Comparison of ENCODE assay signal across 18 cellular contexts in genomic region chr12:4069046-4070010, GRCh38.
A peak's percentile ranks its signal among the peaks of the same experiment; 100 is the strongest.
DNase-seq lines count a peak whose midpoint lies in the region; ATAC-seq and TF ChIP-seq lines count a peak whose summit lies in the region.
"Had no signal": no experiment of that assay in that cellular context is flagged by ENCODE, and none has a peak within 500 bp of the region (broad histone marks: within the 10 kb centered on the region; RNA-seq: fewer than 3 reads in every experiment).

No MANE protein-coding gene starts in this region.

- no peak overlapping the region for H3K4me3 Mint-ChIP-seq in activated CD8-positive, alpha-beta T cell treated with anti-CD3 and anti-CD28 coated beads, Interleukin-2, amount 10 ng/mL, durations not matched to agents 7 days and 5 days
- no peak overlapping the region for H3K4me3 Mint-ChIP-seq in activated CD8-positive, alpha-beta T cell treated with anti-CD3 and anti-CD28 coated beads for 36 hours
- no peak overlapping the region for H3K4me3 Mint-ChIP-seq in activated T-helper 2 cell treated with anti-CD3 and anti-CD28 coated beads, Interferon-gamma antibody, Interleukin-2, Interleukin-4, amounts not matched to agents 10 μg/mL and 5 μg/mL and 100 μg/mL, durations not matched to agents 14 hours and 24 hours and 36 hours (ENCODE audit: low read depth)
- H3K4me3 Mint-ChIP-seq: activated naive CD4-positive, alpha-beta T cell treated with anti-CD3 and anti-CD28 coated beads, Interleukin-2, amount 10 ng/mL, durations not matched to agents 7 days and 5 days; brain; dendritic cell treated with granulocyte-macrophage colony-stimulating factor and Interleukin-4, amounts not matched to agents 40 ng/mL and 50 ng/mL, for 4 days; naive B cell had no signal

- ATAC-seq in activated CD8-positive, alpha-beta T cell treated with anti-CD3 and anti-CD28 coated beads, Interleukin-2, amount 10 ng/mL, durations not matched to agents 7 days and 5 days, result no peak
- no peak for ATAC-seq in activated CD8-positive, alpha-beta T cell treated with anti-CD3 and anti-CD28 coated beads for 36 hours
- peak; percentile 64 for ATAC-seq in left lung
- ATAC-seq in activated CD4-positive, CD25-positive, alpha-beta regulatory T cell treated with anti-CD3 and anti-CD28 coated beads, Interleukin-2, amount 50 U/mL, for 24 hours, result no peak

- intact Hi-C loops in activated CD8-positive, alpha-beta T cell treated with anti-CD3 and anti-CD28 coated beads for 36 hours (cut with micrococcal nuclease), result no loop called here
- intact Hi-C loops in left lung (cut with DNase I), result no loop called here
- intact Hi-C loops in activated T-helper 2 cell treated with anti-CD3 and anti-CD28 coated beads, Interferon-gamma antibody, Interleukin-2, Interleukin-4, amounts not matched to agents 10 μg/mL and 5 μg/mL and 100 μg/mL, durations not matched to agents 14 hours and 24 hours and 36 hours (cut with micrococcal nuclease), result no loop called here

- peaks cover 4% of the 10 kb centered on the region for H3K4me1 Mint-ChIP-seq in activated CD8-positive, alpha-beta T cell treated with anti-CD3 and anti-CD28 coated beads, Interleukin-2, amount 10 ng/mL, durations not matched to agents 7 days and 5 days (ENCODE audit: low read depth)
- H3K4me1 Mint-ChIP-seq in activated CD8-positive, alpha-beta T cell treated with anti-CD3 and anti-CD28 coated beads for 36 hours (ENCODE audit: low read depth), result peaks cover 6% of the 10 kb centered on the region
- H3K4me1 Mint-ChIP-seq in activated T-helper 2 cell treated with anti-CD3 and anti-CD28 coated beads, Interferon-gamma antibody, Interleukin-2, Interleukin-4, amounts not matched to agents 10 μg/mL and 5 μg/mL and 100 μg/mL, durations not matched to agents 14 hours and 24 hours and 36 hours (ENCODE audit: low read depth), result peaks cover 6% of the 10 kb centered on the region
- H3K4me1 Mint-ChIP-seq: brain, naive B cell had no signal

- no peaks in the 10 kb centered on the region for H3K4me1 ChIP-seq in left lung
- no peaks in the 10 kb centered on the region for H3K4me1 ChIP-seq in right atrium auricular region
- H3K4me1 ChIP-seq: BLaER1 had no signal

- no peaks in the 10 kb centered on the region for H3K36me3 Mint-ChIP-seq in activated CD8-positive, alpha-beta T cell treated with anti-CD3 and anti-CD28 coated beads, Interleukin-2, amount 10 ng/mL, durations not matched to agents 7 days and 5 days (ENCODE audit: low read depth)
- no peaks in the 10 kb centered on the region for H3K36me3 Mint-ChIP-seq in activated CD8-positive, alpha-beta T cell treated with anti-CD3 and anti-CD28 coated beads for 36 hours (ENCODE audit: low read depth)
- no peaks in the 10 kb centered on the region for H3K36me3 Mint-ChIP-seq in activated T-helper 2 cell treated with anti-CD3 and anti-CD28 coated beads, Interferon-gamma antibody, Interleukin-2, Interleukin-4, amounts not matched to agents 10 μg/mL and 5 μg/mL and 100 μg/mL, durations not matched to agents 14 hours and 24 hours and 36 hours (ENCODE audit: low read depth)
- H3K36me3 Mint-ChIP-seq: activated naive CD4-positive, alpha-beta T cell treated with anti-CD3 and anti-CD28 coated beads, Interleukin-2, amount 10 ng/mL, durations not matched to agents 7 days and 5 days; brain; naive B cell had no signal

- no peaks in the 10 kb centered on the region for H3K27me3 ChIP-seq in brain microvascular endothelial cell (replicated peaks)
- no peaks in the 10 kb centered on the region for H3K27me3 ChIP-seq in left lung
- H3K27me3 ChIP-seq in right atrium auricular region, result no peaks in the 10 kb centered on the region
- H3K27me3 ChIP-seq: BLaER1 had no signal

- POLR2A ChIA-PET in activated CD8-positive, alpha-beta T cell treated with anti-CD3 and anti-CD28 coated beads, Interleukin-2, amount 10 ng/mL, durations not matched to agents 7 days and 5 days (lab: Charles Lee), result no interaction called here
- POLR2A ChIA-PET in activated CD8-positive, alpha-beta T cell treated with anti-CD3 and anti-CD28 coated beads for 36 hours (lab: Charles Lee), result interaction anchor here (0.6 to 1.2 kb wide), 2 partner anchors 47 to 225 kb away, joined by 3 read pairs; no protein-coding TSS in a partner anchor

- CTCF ChIA-PET in activated CD8-positive, alpha-beta T cell treated with anti-CD3 and anti-CD28 coated beads, Interleukin-2, amount 10 ng/mL, durations not matched to agents 7 days and 5 days (lab: Charles Lee), result interaction anchor here (1.1 kb wide), 1 partner anchor 39 kb away, joined by 3 read pairs; no protein-coding TSS in a partner anchor
- CTCF ChIA-PET in activated CD8-positive, alpha-beta T cell treated with anti-CD3 and anti-CD28 coated beads for 36 hours (lab: Charles Lee), result interaction anchor here (0.9 to 1.4 kb wide), 3 partner anchors 21 to 184 kb away, joined by 3 to 4 read pairs (median 3); no protein-coding TSS in a partner anchor

- DNase-seq in activated CD8-positive, alpha-beta T cell treated with anti-CD3 and anti-CD28 coated beads, Interleukin-2, amount 10 ng/mL, durations not matched to agents 7 days and 5 days, result no peak
- DNase-seq in activated CD8-positive, alpha-beta T cell treated with anti-CD3 and anti-CD28 coated beads for 36 hours, result no peak
- DNase-seq in brain microvascular endothelial cell (peak; percentile 12), left lung (no peak), SKM-1 treated with dmso at 0.1 percent for 144 hours (lab: John Stamatoyannopoulos, UW; ENCODE audit: unreplicated experiment) (no peak), right atrium auricular region (ENCODE audit: low spot score) (no peak)
- no peak for DNase-seq in activated T-helper 2 cell treated with anti-CD3 and anti-CD28 coated beads, Interferon-gamma antibody, Interleukin-2, Interleukin-4, amounts not matched to agents 10 μg/mL and 5 μg/mL and 100 μg/mL, durations not matched to agents 14 hours and 24 hours and 36 hours (ENCODE audit: low spot score)
- DNase-seq: activated CD4-positive, alpha-beta T cell treated with anti-CD3 and anti-CD28 coated beads, Interleukin-2, amount 50 U/mL, for 1 hour; activated naive CD4-positive, alpha-beta T cell treated with anti-CD3 and anti-CD28 coated beads, Interleukin-2, amount 10 ng/mL, durations not matched to agents 7 days and 5 days; Karpas-422; naive B cell; NCI-H2171 treated with DMSO at 0.1 percent for 48 hours; NCI-H774; posterior cingulate gyrus had no signal

- H3K27ac ChIP-seq in brain microvascular endothelial cell, result no peak overlapping the region
- H3K27ac ChIP-seq in left lung, result no peak overlapping the region
- no peak overlapping the region for H3K27ac ChIP-seq in right atrium auricular region
- H3K27ac ChIP-seq: BLaER1 had no signal

- H3K9me3 Mint-ChIP-seq in activated CD8-positive, alpha-beta T cell treated with anti-CD3 and anti-CD28 coated beads, Interleukin-2, amount 10 ng/mL, durations not matched to agents 7 days and 5 days (ENCODE audit: insufficient read depth), result no peaks in the 10 kb centered on the region
- H3K9me3 Mint-ChIP-seq in activated CD8-positive, alpha-beta T cell treated with anti-CD3 and anti-CD28 coated beads for 36 hours, result no peaks in the 10 kb centered on the region
- peaks cover 5% of the 10 kb centered on the region for H3K9me3 Mint-ChIP-seq in activated T-helper 2 cell treated with anti-CD3 and anti-CD28 coated beads, Interferon-gamma antibody, Interleukin-2, Interleukin-4, amounts not matched to agents 10 μg/mL and 5 μg/mL and 100 μg/mL, durations not matched to agents 14 hours and 24 hours and 36 hours
- H3K9me3 Mint-ChIP-seq: activated naive CD4-positive, alpha-beta T cell treated with anti-CD3 and anti-CD28 coated beads, Interleukin-2, amount 10 ng/mL, durations not matched to agents 7 days and 5 days; dendritic cell treated with granulocyte-macrophage colony-stimulating factor and Interleukin-4, amounts not matched to agents 40 ng/mL and 50 ng/mL, for 4 days had no signal

- H3K9me3 ChIP-seq in left lung (no peaks in the 10 kb centered on the region), right atrium auricular region (no peaks in the 10 kb centered on the region)
- H3K9me3 ChIP-seq: BLaER1 had no signal

- peak overlapping the region; percentile 36 for H3K27ac Mint-ChIP-seq in activated CD8-positive, alpha-beta T cell treated with anti-CD3 and anti-CD28 coated beads, Interleukin-2, amount 10 ng/mL, durations not matched to agents 7 days and 5 days
- no peak overlapping the region for H3K27ac Mint-ChIP-seq in activated CD8-positive, alpha-beta T cell treated with anti-CD3 and anti-CD28 coated beads for 36 hours
- H3K27ac Mint-ChIP-seq in activated T-helper 2 cell treated with anti-CD3 and anti-CD28 coated beads, Interferon-gamma antibody, Interleukin-2, Interleukin-4, amounts not matched to agents 10 μg/mL and 5 μg/mL and 100 μg/mL, durations not matched to agents 14 hours and 24 hours and 36 hours, result no peak overlapping the region
- H3K27ac Mint-ChIP-seq: activated naive CD4-positive, alpha-beta T cell treated with anti-CD3 and anti-CD28 coated beads, Interleukin-2, amount 10 ng/mL, durations not matched to agents 7 days and 5 days; brain; dendritic cell treated with granulocyte-macrophage colony-stimulating factor and Interleukin-4, amounts not matched to agents 40 ng/mL and 50 ng/mL, for 4 days had no signal

- no peaks in the 10 kb centered on the region for H3K27me3 Mint-ChIP-seq in activated CD8-positive, alpha-beta T cell treated with anti-CD3 and anti-CD28 coated beads, Interleukin-2, amount 10 ng/mL, durations not matched to agents 7 days and 5 days (ENCODE audit: low read depth)
- no peaks in the 10 kb centered on the region for H3K27me3 Mint-ChIP-seq in activated CD8-positive, alpha-beta T cell treated with anti-CD3 and anti-CD28 coated beads for 36 hours
- no peaks in the 10 kb centered on the region for H3K27me3 Mint-ChIP-seq in activated T-helper 2 cell treated with anti-CD3 and anti-CD28 coated beads, Interferon-gamma antibody, Interleukin-2, Interleukin-4, amounts not matched to agents 10 μg/mL and 5 μg/mL and 100 μg/mL, durations not matched to agents 14 hours and 24 hours and 36 hours (ENCODE audit: low read depth)
- H3K27me3 Mint-ChIP-seq: activated naive CD4-positive, alpha-beta T cell treated with anti-CD3 and anti-CD28 coated beads, Interleukin-2, amount 10 ng/mL, durations not matched to agents 7 days and 5 days had no signal

- H3K4me3 ChIP-seq in brain microvascular endothelial cell (ENCODE audit: low read depth, low read length), result no peak overlapping the region
- no peak overlapping the region for H3K4me3 ChIP-seq in left lung
- H3K4me3 ChIP-seq in right atrium auricular region, result no peak overlapping the region
- H3K4me3 ChIP-seq: BLaER1 had no signal

- in situ Hi-C loops in brain microvascular endothelial cell (cut with HindIII; ENCODE audit: low pct_ligation_motif_present, low sequenced_read_pairs), result no loop called here

- no peak for TF ChIP-seq CTCF in activated CD8-positive, alpha-beta T cell treated with anti-CD3 and anti-CD28 coated beads for 36 hours (IDR thresholded peaks at IDR 0.05)
- no peak for TF ChIP-seq CTCF in brain microvascular endothelial cell (IDR thresholded peaks at IDR 0.05; ENCODE audit: low read depth, low read length, missing control alignments)
- TF ChIP-seq CTCF in left lung (IDR thresholded peaks at IDR 0.05), result no peak
- no peak for TF ChIP-seq CTCF in right atrium auricular region (IDR thresholded peaks at IDR 0.05)

- H3K36me3 ChIP-seq in brain microvascular endothelial cell (replicated peaks), result no peaks in the 10 kb centered on the region
- no peaks in the 10 kb centered on the region for H3K36me3 ChIP-seq in left lung
- H3K36me3 ChIP-seq in right atrium auricular region, result no peaks in the 10 kb centered on the region
- H3K36me3 ChIP-seq: BLaER1 had no signal
